ENCODE assay signal across 7 cellular contexts in genomic region chr7:134724606-134725005, GRCh38. TPM values are rescaled to one million over a fixed set of nuclear protein-coding genes. Genes with fewer than 3 reads are reported as not detected.
DNase-seq lines count a peak whose midpoint lies in the region; ATAC-seq and TF ChIP-seq lines count a peak whose summit lies in the region.

No MANE protein-coding gene starts in this region.

- intact Hi-C loops in mucosa of descending colon (cut with DNase I, micrococcal nuclease) = no loop called here

- H3K4me1 ChIP-seq in mucosa of descending colon (ENCODE audit: low read depth) = no peaks in the 10 kb centered on the region

- no peak overlapping the region for H3K4me3 ChIP-seq in mucosa of descending colon

- DNase-seq in ELF-1 (ENCODE audit: low read depth, low spot score) = peak; percentile 58
- peak; percentile 63 for DNase-seq in HT1080 (ENCODE audit: low read depth)
- DNase-seq in astrocyte of the hippocampus (ENCODE audit: low read depth, low spot score) = peak; percentile 28
- DNase-seq in mucosa of descending colon = no peak
- DNase-seq in stimulated activated CD8-positive, alpha-beta memory T cell treated with anti-CD3 and anti-CD28 coated beads, Interleukin-4, amount 100 ng/mL, for 48 hours = no peak
- no peak for DNase-seq in cerebellum (ENCODE audit: low spot score)
- DNase-seq in activated T-cell treated with anti-CD3 and anti-CD28 coated beads, Interleukin-2, amount 50 U/mL, for 48 hours = no peak

- peak; percentile 56 for ATAC-seq in mucosa of descending colon

- no peak for TF ChIP-seq CTCF in mucosa of descending colon (IDR thresholded peaks at IDR 0.05)

- H3K9me3 ChIP-seq in mucosa of descending colon = no peaks in the 10 kb centered on the region

- H3K36me3 ChIP-seq in mucosa of descending colon (ENCODE audit: low read depth) = no peaks in the 10 kb centered on the region

RNA-seq across cellular contexts. Expression of gene CALD1, which starts 54.8 kb away (rescaled TPM):
- 47.7 and 57.3 TPM in 2 replicates for total RNA-seq in HT1080 (2014; rRNA removed; shearing (Covaris generic))
- 56.4 and 70.2 TPM in 2 replicates for polyA plus RNA-seq in HT1080 (2015; cell fraction: cytosol; rRNA removed)
- polyA plus RNA-seq in HT1080 (2015; cell fraction: nucleus; rRNA removed) = 112 and 115 TPM in 2 replicates
- total RNA-seq in mucosa of descending colon = 1,000 to 10,000 TPM in 1 of 3 donors, 100 to 1,000 TPM in 1, 10 to 100 TPM in 1; 40.3 to 1,241 (median 134) TPM
- total RNA-seq in cerebellum = 41.8 TPM

Comparison
In these comparisons a context has a peak if more than half of its experiments do, and no peak if none do; other contexts are left out.
1. DNase-seq: peak in ELF-1 (single experiment), HT1080 (single experiment) and astrocyte of the hippocampus (single experiment); none in mucosa of descending colon (0 of 3), stimulated activated CD8-positive, alpha-beta memory T cell treated with anti-CD3 and anti-CD28 coated beads, Interleukin-4, amount 100 ng/mL, for 48 hours (single experiment), cerebellum (single experiment) and activated T-cell treated with anti-CD3 and anti-CD28 coated beads, Interleukin-2, amount 50 U/mL, for 48 hours (0 of 2).